24 cellular contexts compared by ENCODE assay signal in the genomic region with DNA sequence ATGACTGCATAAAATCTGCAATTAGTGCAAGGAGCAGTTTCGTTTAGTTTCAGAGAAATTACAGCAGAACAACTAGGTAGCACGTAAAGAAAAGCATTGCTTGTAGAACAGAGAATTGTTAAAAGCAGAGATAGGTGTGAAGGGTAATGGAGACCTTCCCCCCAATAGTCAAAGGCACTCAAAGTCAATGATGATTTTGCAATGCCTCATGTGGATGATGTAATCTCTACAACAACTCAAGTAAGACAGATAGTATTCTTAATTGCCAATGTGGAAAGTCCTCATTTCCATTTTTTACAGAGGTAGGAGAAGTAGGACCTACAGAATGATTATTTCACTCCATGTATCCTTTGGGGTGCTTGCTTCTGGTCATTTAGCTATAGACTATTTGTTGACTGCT.
"Had no signal": no experiment of that assay in that cellular context is flagged by ENCODE, and none has a peak within 500 bp of the region (broad histone marks: within the 10 kb centered on the region; RNA-seq: fewer than 3 reads in every experiment).

No MANE protein-coding gene starts in this region.

- H3K36me3 ChIP-seq: left ventricle myocardium inferior, neural progenitor cell, neutrophil, right atrium auricular region, suprapubic skin, thoracic aorta, tibial artery, upper lobe of right lung had no signal

- H3K27me3 ChIP-seq: neural progenitor cell, neutrophil, right atrium auricular region, suprapubic skin, tibial artery, upper lobe of right lung had no signal

- H3K4me1 ChIP-seq: left ventricle myocardium inferior, neural progenitor cell, parathyroid adenoma, right atrium auricular region, suprapubic skin, tibial artery, upper lobe of right lung had no signal

- H3K79me2 ChIP-seq: parathyroid adenoma had no signal

- H3K27ac ChIP-seq: left ventricle myocardium inferior, neural progenitor cell, neutrophil, parathyroid adenoma, right atrium auricular region, skin epidermis, suprapubic skin, thoracic aorta, tibial artery, upper lobe of right lung had no signal

- H3K9ac ChIP-seq: neural progenitor cell, parathyroid adenoma had no signal

- DNase-seq: islet precursor cell; left ventricle myocardium inferior; mesendoderm; naive B cell; natural killer cell; nephron progenitor cell; occipital lobe; stimulated activated CD4-positive, alpha-beta T cell treated with anti-CD3 and anti-CD28 coated beads, Interleukin-12 subunit alpha, Interleukin-12 subunit beta, amount 100 ng/mL, for 4 hours; stimulated activated CD4-positive, alpha-beta T cell treated with anti-CD3 and anti-CD28 coated beads, Interleukin-15, amount 100 ng/mL, for 24 hours; stimulated activated CD4-positive, alpha-beta T cell treated with anti-CD3 and anti-CD28 coated beads, Interleukin-2, amount 100 ng/mL, for 24 hours; stimulated activated CD4-positive, alpha-beta T cell treated with anti-CD3 and anti-CD28 coated beads, Interleukin-4, amount 100 ng/mL, for 1 hour; stimulated activated naive B cell treated with anti-CD40 and anti-IgM and Interleukin-4, amounts not matched to agents 10 μg/mL and 1 μg/mL and 100 μg/mL, for 72 hours; tibial artery; trophoblast cell; upper lobe of right lung had no signal

- H3K4me2 ChIP-seq: neural progenitor cell had no signal

- H3K9me3 ChIP-seq: left ventricle myocardium inferior, neutrophil, right atrium auricular region, suprapubic skin, thoracic aorta, tibial artery, upper lobe of right lung had no signal

- H2AFZ ChIP-seq: neural progenitor cell, parathyroid adenoma had no signal

- ATAC-seq: natural killer cell; sciatic nerve; stimulated activated naive B cell treated with anti-CD40 and anti-IgM and Interleukin-4, amounts not matched to agents 10 μg/mL and 1 μg/mL and 100 μg/mL, for 72 hours; upper lobe of right lung had no signal

- H3K4me3 ChIP-seq: left ventricle myocardium inferior, lung, neural progenitor cell, right atrium auricular region, skin epidermis, suprapubic skin, thoracic aorta, tibial artery, upper lobe of right lung had no signal
